8 cellular contexts compared by ENCODE assay signal in genomic region chr12:15627995-15628945, GRCh38.
DNase-seq lines count a peak whose midpoint lies in the region; ATAC-seq and TF ChIP-seq lines count a peak whose summit lies in the region.

No MANE protein-coding gene starts in this region.

- no peaks in the 10 kb centered on the region for H4K20me1 ChIP-seq in osteoblast (ENCODE audit: insufficient read depth, low read length)

- no peaks in the 10 kb centered on the region for H3K27me3 ChIP-seq in osteoblast (ENCODE audit: insufficient read depth, low read length)
- H3K27me3 ChIP-seq in CD8-positive, alpha-beta memory T cell (ENCODE audit: insufficient read depth, low read length, poor library complexity, severe bottlenecking): no peaks in the 10 kb centered on the region

- H3K9me3 ChIP-seq in SK-N-MC (ENCODE audit: low read depth, low read length) (no peaks in the 10 kb centered on the region), osteoblast (ENCODE audit: low read depth, low read length) (no peaks in the 10 kb centered on the region)
- H3K9me3 ChIP-seq in CD8-positive, alpha-beta memory T cell (ENCODE audit: low read length): no peaks in the 10 kb centered on the region

- peak overlapping the region; percentile 90 for H3K27ac ChIP-seq in SK-N-MC
- peak overlapping the region; percentile 100 for H3K27ac ChIP-seq in osteoblast (ENCODE audit: low read depth, low read length)
- no peak overlapping the region for H3K27ac ChIP-seq in CD8-positive, alpha-beta memory T cell (ENCODE audit: low read depth, low read length)

- no peaks in the 10 kb centered on the region for H3K36me3 Mint-ChIP-seq in CD8-positive, alpha-beta memory T cell
- no peaks in the 10 kb centered on the region for H3K36me3 Mint-ChIP-seq in natural killer cell treated with Interleukin-12 subunit alpha and Interleukin-12 subunit beta and Interleukin-15 and Interleukin-18, amount 100 ng/mL, for 72 hours

- peaks cover 1 to 10% of the 10 kb centered on the region in 2 donors for H3K27me3 Mint-ChIP-seq in CD8-positive, alpha-beta memory T cell
- H3K27me3 Mint-ChIP-seq in natural killer cell treated with Interleukin-12 subunit alpha and Interleukin-12 subunit beta and Interleukin-15 and Interleukin-18, amount 100 ng/mL, for 72 hours: peaks cover 0 to 20% of the 10 kb centered on the region in 2 donors

- no peaks in the 10 kb centered on the region for H3K9me3 Mint-ChIP-seq in CD8-positive, alpha-beta memory T cell
- no peaks in the 10 kb centered on the region for H3K9me3 Mint-ChIP-seq in natural killer cell treated with Interleukin-12 subunit alpha and Interleukin-12 subunit beta and Interleukin-15 and Interleukin-18, amount 100 ng/mL, for 72 hours

- no peak for ATAC-seq in esophagus mucosa
- no peak for ATAC-seq in natural killer cell treated with Interleukin-12 subunit alpha and Interleukin-12 subunit beta and Interleukin-15 and Interleukin-18, amount 100 ng/mL, for 72 hours
- ATAC-seq in GM18498 (IDR thresholded peaks at IDR 0.05; ENCODE audit: unreplicated experiment): no peak

- H3K9ac ChIP-seq in SK-N-MC (ENCODE audit: insufficient read length): peak overlapping the region; percentile 53

- TF ChIP-seq CTCF in fibroblast of pulmonary artery (IDR thresholded peaks at IDR 0.05; ENCODE audit: low read length, missing control alignments): no peak
- TF ChIP-seq CTCF in osteoblast (IDR thresholded peaks at IDR 0.05; ENCODE audit: extremely low read depth, low read depth, low read length): no peak

- peaks cover 49% of the 10 kb centered on the region for H3K4me1 ChIP-seq in osteoblast (ENCODE audit: insufficient read depth, low read length)
- H3K4me1 ChIP-seq in CD8-positive, alpha-beta memory T cell (ENCODE audit: insufficient read depth, low read length): no peaks in the 10 kb centered on the region

- peaks cover 41% of the 10 kb centered on the region for H3K79me2 ChIP-seq in osteoblast (ENCODE audit: insufficient read depth, low read length)

- peak overlapping the region; percentile 47 for H3K4me3 ChIP-seq in SK-N-MC
- H3K4me3 ChIP-seq in fibroblast of pulmonary artery (replicated peaks; ENCODE audit: low read depth, low read length): no peak overlapping the region
- H3K4me3 ChIP-seq in osteoblast (ENCODE audit: insufficient read depth, low read length): peak overlapping the region; percentile 3
- H3K4me3 ChIP-seq in CD8-positive, alpha-beta memory T cell (ENCODE audit: low read length): no peak overlapping the region

- CTCF ChIA-PET in CD8-positive, alpha-beta memory T cell (lab: Charles Lee): no interaction called here

- H2AFZ ChIP-seq in osteoblast (ENCODE audit: low read length): no peak overlapping the region

- DNase-seq in AG08395 (ENCODE audit: low spot score): peak; percentile 10
- no peak for DNase-seq in SK-N-MC (ENCODE audit: low read depth, low spot score)
- peak; percentile 66 for DNase-seq in fibroblast of pulmonary artery (ENCODE audit: low read depth)
- peak; percentile 34 for DNase-seq in osteoblast (ENCODE audit: insufficient read length, low spot score, missing footprints)
- no peak for DNase-seq in CD8-positive, alpha-beta memory T cell
- DNase-seq in natural killer cell treated with Interleukin-12 subunit alpha and Interleukin-12 subunit beta and Interleukin-15 and Interleukin-18, amount 100 ng/mL, for 72 hours (ENCODE audit: low spot score): no peak

- H3K36me3 ChIP-seq in SK-N-MC (ENCODE audit: insufficient read depth, low read length): no peaks in the 10 kb centered on the region
- H3K36me3 ChIP-seq in osteoblast (ENCODE audit: insufficient read depth, low read length): peaks cover 32% of the 10 kb centered on the region
- H3K36me3 ChIP-seq in CD8-positive, alpha-beta memory T cell (ENCODE audit: insufficient read depth, low read length): no peaks in the 10 kb centered on the region

- POLR2A ChIA-PET in CD8-positive, alpha-beta memory T cell (lab: Charles Lee): no interaction called here

- peak overlapping the region; percentile 76 for H3K4me2 ChIP-seq in osteoblast (ENCODE audit: insufficient read depth, low read length)

- no peak overlapping the region for H3K27ac Mint-ChIP-seq in CD8-positive, alpha-beta memory T cell
- no peak overlapping the region for H3K27ac Mint-ChIP-seq in natural killer cell treated with Interleukin-12 subunit alpha and Interleukin-12 subunit beta and Interleukin-15 and Interleukin-18, amount 100 ng/mL, for 72 hours

- H3K4me1 Mint-ChIP-seq in CD8-positive, alpha-beta memory T cell: no peaks in the 10 kb centered on the region
- no peaks in the 10 kb centered on the region for H3K4me1 Mint-ChIP-seq in natural killer cell treated with Interleukin-12 subunit alpha and Interleukin-12 subunit beta and Interleukin-15 and Interleukin-18, amount 100 ng/mL, for 72 hours (ENCODE audit: low read depth in 2 of 2)

- no peak overlapping the region for H3K4me3 Mint-ChIP-seq in CD8-positive, alpha-beta memory T cell
- H3K4me3 Mint-ChIP-seq in natural killer cell treated with Interleukin-12 subunit alpha and Interleukin-12 subunit beta and Interleukin-15 and Interleukin-18, amount 100 ng/mL, for 72 hours: no peak overlapping the region

Comparison
In these comparisons a context has a peak if more than half of its experiments do, and no peak if none do; other contexts are left out.
1. DNase-seq: peak in AG08395 (single experiment), fibroblast of pulmonary artery (single experiment) and osteoblast (single experiment); none in SK-N-MC (single experiment), CD8-positive, alpha-beta memory T cell (0 of 5) and natural killer cell treated with Interleukin-12 subunit alpha and Interleukin-12 subunit beta and Interleukin-15 and Interleukin-18, amount 100 ng/mL, for 72 hours (single experiment).
2. H3K4me3 ChIP-seq: peak in SK-N-MC (single experiment) and osteoblast (single experiment); none in fibroblast of pulmonary artery (single experiment) and CD8-positive, alpha-beta memory T cell (single experiment).